23 cellular contexts compared by ENCODE assay signal in genomic region chr21:45558044-45558721, GRCh38. TPM values are rescaled to one million over a fixed set of nuclear protein-coding genes. Genes with fewer than 3 reads are reported as not detected.
DNase-seq lines count a peak whose midpoint lies in the region; ATAC-seq and TF ChIP-seq lines count a peak whose summit lies in the region.
"Had no signal": no experiment of that assay in that cellular context is flagged by ENCODE, and none has a peak within 500 bp of the region (broad histone marks: within the 10 kb centered on the region; RNA-seq: fewer than 3 reads in every experiment).

No MANE protein-coding gene starts in this region.

- H3K4me3 ChIP-seq in right atrium auricular region (no peak overlapping the region), suprapubic skin (no peak overlapping the region), SJCRH30 (no peak overlapping the region)
- H3K4me3 ChIP-seq: BLaER1, gastroesophageal sphincter, lung, skin epidermis, upper lobe of left lung had no signal

- intact Hi-C loops in Right ventricle myocardium inferior (cut with DNase I): loop anchor here (5.0 kb wide), 1 partner anchor 34 kb away; no protein-coding TSS in a partner anchor
- intact Hi-C loops in activated T-helper 1 cell treated with anti-CD3 and anti-CD28 coated beads, Interleukin-12 subunit alpha, Interleukin-12 subunit beta, Interleukin-2, Interleukin-4 antibody, amounts not matched to agents 30 ng/mL and 10 ng/mL and 1 ng/mL, durations not matched to agents 14 hours and 24 hours and 36 hours (cut with micrococcal nuclease): no loop called here

- H3K4me1 Mint-ChIP-seq in activated T-helper 1 cell treated with anti-CD3 and anti-CD28 coated beads, Interleukin-12 subunit alpha, Interleukin-12 subunit beta, Interleukin-2, Interleukin-4 antibody, amounts not matched to agents 30 ng/mL and 10 ng/mL and 1 ng/mL, durations not matched to agents 14 hours and 24 hours and 36 hours (ENCODE audit: low read depth): no peaks in the 10 kb centered on the region
- peaks cover 25% of the 10 kb centered on the region for H3K4me1 Mint-ChIP-seq in nephron progenitor cell

- H3K36me3 ChIP-seq in right atrium auricular region (no peaks in the 10 kb centered on the region), suprapubic skin (no peaks in the 10 kb centered on the region), SJCRH30 (no peaks in the 10 kb centered on the region)
- H3K36me3 ChIP-seq: BLaER1, gastroesophageal sphincter, upper lobe of left lung had no signal

- H3K4me1 ChIP-seq in right atrium auricular region (peaks cover 0 to 15% of the 10 kb centered on the region in 2 donors), suprapubic skin (peaks cover 16% of the 10 kb centered on the region), SJCRH30 (no peaks in the 10 kb centered on the region)

- no peaks in the 10 kb centered on the region for H3K36me3 Mint-ChIP-seq in activated T-helper 1 cell treated with anti-CD3 and anti-CD28 coated beads, Interleukin-12 subunit alpha, Interleukin-12 subunit beta, Interleukin-2, Interleukin-4 antibody, amounts not matched to agents 30 ng/mL and 10 ng/mL and 1 ng/mL, durations not matched to agents 14 hours and 24 hours and 36 hours (ENCODE audit: low read depth)
- peaks cover 5% of the 10 kb centered on the region for H3K36me3 Mint-ChIP-seq in nephron progenitor cell (ENCODE audit: low read depth)

- WGBS in suprapubic skin: 80% methylated on average over 16 of the region's 26 CpGs

- H3K27ac ChIP-seq in right atrium auricular region: no peak overlapping the region
- H3K27ac ChIP-seq in suprapubic skin: no peak overlapping the region
- H3K27ac ChIP-seq in SJCRH30: no peak overlapping the region
- H3K27ac ChIP-seq: BLaER1, gastroesophageal sphincter, skin epidermis, upper lobe of left lung had no signal

- TF ChIP-seq CTCF in right atrium auricular region (IDR thresholded peaks at IDR 0.05) (no peak), nephron progenitor cell (IDR thresholded peaks at IDR 0.05) (no peak), suprapubic skin (IDR thresholded peaks at IDR 0.05) (no peak)

- peaks cover 19% of the 10 kb centered on the region for H3K27me3 Mint-ChIP-seq in activated T-helper 1 cell treated with anti-CD3 and anti-CD28 coated beads, Interleukin-12 subunit alpha, Interleukin-12 subunit beta, Interleukin-2, Interleukin-4 antibody, amounts not matched to agents 30 ng/mL and 10 ng/mL and 1 ng/mL, durations not matched to agents 14 hours and 24 hours and 36 hours (ENCODE audit: insufficient read depth)
- peaks cover 23% of the 10 kb centered on the region for H3K27me3 Mint-ChIP-seq in nephron progenitor cell (ENCODE audit: low read depth, poor library complexity)

- TF ChIP-seq POLR2A in suprapubic skin (IDR thresholded peaks at IDR 0.05): no peak

- H3K27ac Mint-ChIP-seq in activated T-helper 1 cell treated with anti-CD3 and anti-CD28 coated beads, Interleukin-12 subunit alpha, Interleukin-12 subunit beta, Interleukin-2, Interleukin-4 antibody, amounts not matched to agents 30 ng/mL and 10 ng/mL and 1 ng/mL, durations not matched to agents 14 hours and 24 hours and 36 hours: peak overlapping the region; percentile 50
- H3K27ac Mint-ChIP-seq in nephron progenitor cell: peak overlapping the region; percentile 23
- H3K27ac Mint-ChIP-seq: T-helper 17 cell had no signal

- H3K27me3 ChIP-seq in right atrium auricular region (no peaks in the 10 kb centered on the region), suprapubic skin (peaks cover 31% of the 10 kb centered on the region), SJCRH30 (no peaks in the 10 kb centered on the region)
- H3K27me3 ChIP-seq: BLaER1, dorsolateral prefrontal cortex, upper lobe of left lung had no signal

- no peaks in the 10 kb centered on the region for H3K9me3 ChIP-seq in right atrium auricular region
- no peaks in the 10 kb centered on the region for H3K9me3 ChIP-seq in suprapubic skin
- no peaks in the 10 kb centered on the region for H3K9me3 ChIP-seq in SJCRH30 (replicated peaks)
- H3K9me3 ChIP-seq: gastroesophageal sphincter, SK-N-SH, upper lobe of left lung had no signal

- no peak for TF ChIP-seq EP300 in suprapubic skin (IDR thresholded peaks at IDR 0.05)

- DNase-seq in Right ventricle myocardium inferior (ENCODE audit: missing footprints) (peak; percentile 63), right atrium auricular region (ENCODE audit: low spot score) (no peak), nephron progenitor cell (no peak), suprapubic skin (ENCODE audit: low spot score in 2 of 2) (peak; percentile 55 to 67), NCI-H2081 treated with DMSO at 0.1 percent for 48 hours (lab: John Stamatoyannopoulos, UW) (no peak), SJCRH30 (no peak), activated gamma-delta T cell (lab: John Stamatoyannopoulos, UW) (no peak)
- no peak for DNase-seq in activated T-helper 1 cell treated with anti-CD3 and anti-CD28 coated beads, Interleukin-12 subunit alpha, Interleukin-12 subunit beta, Interleukin-2, Interleukin-4 antibody, amounts not matched to agents 30 ng/mL and 10 ng/mL and 1 ng/mL, durations not matched to agents 14 hours and 24 hours and 36 hours (ENCODE audit: low spot score)
- DNase-seq: activated CD4-positive, alpha-beta T cell treated with anti-CD3 and anti-CD28 coated beads for 48 hours; hippocampal formation; NCI-H146; NCI-H446; NCI-H774; RPMI8226; SK-N-SH; stimulated activated CD4-positive, alpha-beta T cell treated with anti-CD3 and anti-CD28 coated beads, Interleukin-2, amount 100 ng/mL, for 24 hours; T-helper 17 cell had no signal

- H3K4me3 Mint-ChIP-seq in activated T-helper 1 cell treated with anti-CD3 and anti-CD28 coated beads, Interleukin-12 subunit alpha, Interleukin-12 subunit beta, Interleukin-2, Interleukin-4 antibody, amounts not matched to agents 30 ng/mL and 10 ng/mL and 1 ng/mL, durations not matched to agents 14 hours and 24 hours and 36 hours: no peak overlapping the region
- no peak overlapping the region for H3K4me3 Mint-ChIP-seq in nephron progenitor cell
- H3K4me3 Mint-ChIP-seq: T-helper 17 cell had no signal

- ATAC-seq in Right ventricle myocardium inferior: no peak
- ATAC-seq: gastroesophageal sphincter, T-helper 17 cell had no signal

- no peaks in the 10 kb centered on the region for H3K9me3 Mint-ChIP-seq in activated T-helper 1 cell treated with anti-CD3 and anti-CD28 coated beads, Interleukin-12 subunit alpha, Interleukin-12 subunit beta, Interleukin-2, Interleukin-4 antibody, amounts not matched to agents 30 ng/mL and 10 ng/mL and 1 ng/mL, durations not matched to agents 14 hours and 24 hours and 36 hours
- peaks cover 8% of the 10 kb centered on the region for H3K9me3 Mint-ChIP-seq in nephron progenitor cell

RNA-seq across cellular contexts. Expression of gene SLC19A1, which starts 15.9 kb away (rescaled TPM):
- total RNA-seq in Right ventricle myocardium inferior: 8.2 TPM
- 1 to 10 TPM; 2.2 to 5.3 TPM for total RNA-seq in right atrium auricular region
- 104 and 105 TPM in 2 replicates for total RNA-seq in activated T-helper 1 cell treated with anti-CD3 and anti-CD28 coated beads, Interleukin-12 subunit alpha, Interleukin-12 subunit beta, Interleukin-2, Interleukin-4 antibody, amounts not matched to agents 30 ng/mL and 10 ng/mL and 1 ng/mL, durations not matched to agents 14 hours and 24 hours and 36 hours
- total RNA-seq in suprapubic skin: 1 to 10 TPM; 7.0 to 9.8 (median 7.9) TPM
- total RNA-seq in SJCRH30 (2014; rRNA removed; shearing (Covaris generic)): 27.6 and 27.8 TPM in 2 replicates

Comparison
In these comparisons a context has a peak if more than half of its experiments do, and no peak if none do; other contexts are left out.
1. DNase-seq: peak in Right ventricle myocardium inferior (single experiment) and suprapubic skin (2 of 2); none in right atrium auricular region (single experiment), activated T-helper 1 cell treated with anti-CD3 and anti-CD28 coated beads, Interleukin-12 subunit alpha, Interleukin-12 subunit beta, Interleukin-2, Interleukin-4 antibody, amounts not matched to agents 30 ng/mL and 10 ng/mL and 1 ng/mL, durations not matched to agents 14 hours and 24 hours and 36 hours (single experiment), nephron progenitor cell (single experiment), NCI-H2081 treated with DMSO at 0.1 percent for 48 hours (single experiment), SJCRH30 (0 of 2) and activated gamma-delta T cell (single experiment).